Comparison of ENCODE assay signal across 18 cellular contexts in the genomic region with DNA sequence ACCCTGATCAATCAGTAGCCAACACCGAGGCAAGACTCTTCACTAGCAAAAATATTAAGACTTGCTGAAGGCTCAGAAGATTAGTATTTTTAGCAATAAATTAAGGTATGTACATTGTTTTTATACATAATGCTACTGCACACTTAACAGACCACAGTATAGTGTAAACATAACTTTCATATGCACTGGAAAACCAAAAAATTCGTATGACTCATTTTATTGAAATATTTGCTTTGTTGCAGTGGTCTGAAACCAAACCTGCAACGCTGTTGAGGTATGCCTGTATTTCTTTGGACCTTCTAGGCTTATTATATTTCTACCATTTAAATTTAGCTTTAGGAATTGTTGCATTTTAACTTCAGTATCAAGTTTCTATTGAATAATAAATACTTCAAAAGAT.
DNase-seq lines count a peak whose midpoint lies in the region; ATAC-seq, FAIRE-seq and TF ChIP-seq lines count a peak whose summit lies in the region.
"Had no signal": no experiment of that assay in that cellular context is flagged by ENCODE, and none has a peak within 500 bp of the region (broad histone marks: within the 10 kb centered on the region; RNA-seq: fewer than 3 reads in every experiment).

No MANE protein-coding gene starts in this region.

- no peak for FAIRE-seq in astrocyte (lab: Jason Lieb, UNC)
- FAIRE-seq: G401.6, GM12892, H54 had no signal

- peak; percentile 20 for DNase-seq in EL
- DNase-seq in ELR (ENCODE audit: low read depth) = peak; percentile 14
- DNase-seq in PC-9 = peak in 1 of 2 experiments; percentile 63
- DNase-seq in astrocyte (ENCODE audit: low read depth) = peak; percentile 7
- no peak for DNase-seq in OCI-LY7 (ENCODE audit: low spot score)
- DNase-seq in NCI-H446 treated with DMSO at 0.1 percent for 48 hours (lab: John Stamatoyannopoulos, UW) = no peak
- DNase-seq: C1 segment of cervical spinal cord; Calu3; CD4-positive, alpha-beta memory T cell; COR-L47; DMS79; GOT3; HFFc6 had no signal

- intact Hi-C loops in PC-9 (cut with micrococcal nuclease; ENCODE audit: unreplicated experiment) = no loop called here
- intact Hi-C loops in OCI-LY7 (cut with micrococcal nuclease; ENCODE audit: unreplicated experiment) = no loop called here

- no peaks in the 10 kb centered on the region for H3F3A ChIP-seq in PC-9 (ENCODE audit: insufficient read depth, low read depth)

- no peak overlapping the region for H3K4me3 ChIP-seq in PC-9
- no peak overlapping the region for H3K4me3 ChIP-seq in astrocyte (ENCODE audit: insufficient read depth, low read depth, low read length)
- H3K4me3 ChIP-seq in OCI-LY7 (ENCODE audit: low read depth, low read length, poor library complexity, severe bottlenecking) = no peak overlapping the region
- H3K4me3 ChIP-seq: HAP-1 had no signal

- H3K27ac Mint-ChIP-seq in astrocyte (ENCODE audit: unreplicated experiment) = no peak overlapping the region
- H3K27ac Mint-ChIP-seq: CD4-positive, alpha-beta memory T cell; HFFc6 had no signal

- POLR2A ChIA-PET in PC-9 (lab: Charles Lee; ENCODE audit: unreplicated experiment) = no interaction called here
- POLR2A ChIA-PET in OCI-LY7 (lab: Charles Lee) = interaction anchor here (0.6 kb wide), 3 partner anchors 44 to 314 kb away, joined by 3 read pairs; no protein-coding TSS in a partner anchor

- H3K27me3 ChIP-seq in PC-9 (ENCODE audit: insufficient read depth, low read depth) = peaks cover 20% of the 10 kb centered on the region
- H3K27me3 ChIP-seq in astrocyte (ENCODE audit: insufficient read depth, low read length) = peaks cover 4% of the 10 kb centered on the region

- H3K27ac ChIP-seq in PC-9 = no peak overlapping the region
- no peak overlapping the region for H3K27ac ChIP-seq in astrocyte (ENCODE audit: low read depth, low read length)
- no peak overlapping the region for H3K27ac ChIP-seq in OCI-LY7 (ENCODE audit: low read depth, low read length, poor library complexity, severe bottlenecking)

- H3K4me3 Mint-ChIP-seq in astrocyte (ENCODE audit: unreplicated experiment) = no peak overlapping the region
- H3K4me3 Mint-ChIP-seq: CD4-positive, alpha-beta memory T cell; HFFc6 had no signal

- peaks cover 3% of the 10 kb centered on the region for H3K27me3 Mint-ChIP-seq in astrocyte (ENCODE audit: low read depth, unreplicated experiment)

- H3K9me3 ChIP-seq in PC-9 (ENCODE audit: insufficient read depth, low read depth) (no peaks in the 10 kb centered on the region), astrocyte (ENCODE audit: insufficient read depth, low read depth, low read length) (no peaks in the 10 kb centered on the region), OCI-LY7 (ENCODE audit: low read length) (no peaks in the 10 kb centered on the region)
- H3K9me3 ChIP-seq: HAP-1 had no signal

- H2AFZ ChIP-seq in PC-9 (no peak overlapping the region), astrocyte (ENCODE audit: low read depth, low read length) (no peak overlapping the region), OCI-LY7 (ENCODE audit: low read length) (no peak overlapping the region)

- H3K9ac ChIP-seq in astrocyte (ENCODE audit: low read length) = no peak overlapping the region

- CTCF ChIA-PET in PC-9 (lab: Charles Lee) (no interaction called here), OCI-LY7 (lab: Charles Lee; ENCODE audit: unreplicated experiment) (no interaction called here)

- H3K4me1 Mint-ChIP-seq in astrocyte (ENCODE audit: low read depth, unreplicated experiment) = no peaks in the 10 kb centered on the region

- H3K9me2 ChIP-seq in PC-9 (ENCODE audit: insufficient read depth) = no peaks in the 10 kb centered on the region; the same call in 1 of the 2 replicates
- H3K9me2 ChIP-seq in OCI-LY7 (ENCODE audit: insufficient read depth, low read length) = no peaks in the 10 kb centered on the region

- TF ChIP-seq CTCF in PC-9 (conservative IDR thresholded peaks at IDR 0.05) = no peak
- no peak for TF ChIP-seq CTCF in astrocyte (IDR thresholded peaks at IDR 0.05; ENCODE audit: insufficient read depth, low read depth, low read length)
- no peak for TF ChIP-seq CTCF in OCI-LY7 (conservative IDR thresholded peaks at IDR 0.05; ENCODE audit: low read length)

- H3K79me2 ChIP-seq in PC-9 (ENCODE audit: low read depth) (no peaks in the 10 kb centered on the region), astrocyte (ENCODE audit: insufficient read depth, low read length) (no peaks in the 10 kb centered on the region), OCI-LY7 (ENCODE audit: insufficient read depth, low read depth, low read length) (no peaks in the 10 kb centered on the region)

- H3K9me3 Mint-ChIP-seq in astrocyte (ENCODE audit: unreplicated experiment) = no peaks in the 10 kb centered on the region
- H3K9me3 Mint-ChIP-seq: HFFc6 had no signal

- H3K36me3 Mint-ChIP-seq in astrocyte (ENCODE audit: low read depth, unreplicated experiment) = no peaks in the 10 kb centered on the region
- H3K36me3 Mint-ChIP-seq: CD4-positive, alpha-beta memory T cell had no signal

- no peaks in the 10 kb centered on the region for H4K20me1 ChIP-seq in PC-9 (ENCODE audit: insufficient read depth)
- no peaks in the 10 kb centered on the region for H4K20me1 ChIP-seq in astrocyte (ENCODE audit: insufficient read depth, low read length)
- H4K20me1 ChIP-seq in OCI-LY7 (ENCODE audit: insufficient read depth, low read length) = no peaks in the 10 kb centered on the region

- BruUV-seq in PC-9 (replicated peaks; lab: Mats Ljungman, UMichigan) (no TSS peak), OCI-LY7 (replicated peaks; lab: Mats Ljungman, UMichigan) (no TSS peak)

- no peak for ATAC-seq in HG03439 (IDR thresholded peaks at IDR 0.05; ENCODE audit: unreplicated experiment)

- H3K4me1 ChIP-seq in PC-9 (replicated peaks; ENCODE audit: insufficient read depth) = peaks cover 8% of the 10 kb centered on the region; the same call in 1 of the 2 replicates
- H3K4me1 ChIP-seq in astrocyte (ENCODE audit: insufficient read depth, low read length) = no peaks in the 10 kb centered on the region
- H3K4me1 ChIP-seq in OCI-LY7 (ENCODE audit: insufficient read depth, low read length, poor library complexity, severe bottlenecking) = no peaks in the 10 kb centered on the region
- H3K4me1 ChIP-seq: HAP-1 had no signal

- H3K36me3 ChIP-seq in PC-9 (ENCODE audit: low read depth) = no peaks in the 10 kb centered on the region
- no peaks in the 10 kb centered on the region for H3K36me3 ChIP-seq in astrocyte (ENCODE audit: insufficient read depth, low read length)
- H3K36me3 ChIP-seq in OCI-LY7 (ENCODE audit: insufficient read depth, low read length) = no peaks in the 10 kb centered on the region
- H3K36me3 ChIP-seq: HAP-1 had no signal

- H3K4me2 ChIP-seq in PC-9 (peak overlapping the region; percentile 17; the same call in 1 of the 2 replicates), astrocyte (ENCODE audit: low read length) (no peak overlapping the region), OCI-LY7 (ENCODE audit: low read length) (no peak overlapping the region)

Comparison
In these comparisons a context has a peak if more than half of its experiments do, and no peak if none do; other contexts are left out.
1. DNase-seq: peak in EL (single experiment), ELR (single experiment) and astrocyte (single experiment); none in OCI-LY7 (single experiment) and NCI-H446 treated with DMSO at 0.1 percent for 48 hours (single experiment).